8 cellular contexts compared by ENCODE assay signal in the genomic region with DNA sequence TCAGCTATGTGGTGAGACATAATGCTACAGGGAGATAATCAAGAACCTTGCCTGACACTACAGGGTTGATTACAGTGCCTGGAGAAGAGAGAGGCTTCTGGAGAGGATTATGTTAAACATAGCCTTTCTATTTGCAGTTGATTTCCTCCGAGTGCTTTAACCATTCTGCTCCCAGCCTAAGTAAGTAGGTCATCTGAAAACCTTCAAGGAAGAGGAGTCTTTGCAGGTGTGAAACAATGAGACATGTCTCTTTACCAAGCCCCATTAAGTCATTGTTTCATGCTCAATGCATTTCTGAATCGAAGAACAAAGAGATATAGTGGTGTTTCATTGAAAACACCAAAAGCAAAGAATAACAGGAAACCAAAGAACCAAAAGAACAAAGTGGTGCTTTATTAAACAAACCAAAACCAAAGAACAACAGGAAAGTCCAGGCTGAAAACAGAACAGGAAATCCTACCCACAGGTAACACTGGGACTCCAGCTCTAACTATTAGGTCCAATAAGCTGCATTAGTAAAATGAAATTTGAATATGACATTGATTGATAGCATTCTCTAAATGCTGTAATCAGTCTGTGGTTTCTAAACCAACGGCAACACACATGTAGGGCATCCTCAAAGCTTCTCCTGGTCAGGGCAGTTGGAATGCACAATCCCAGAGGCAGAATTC.
A peak's percentile ranks its signal among the peaks of the same experiment; 100 is the strongest.
DNase-seq lines count a peak whose midpoint lies in the region; ATAC-seq and TF ChIP-seq lines count a peak whose summit lies in the region.

No MANE protein-coding gene starts in this region.

- H3K79me2 ChIP-seq in SK-N-SH (ENCODE audit: insufficient read depth), result no peaks in the 10 kb centered on the region

- H3K36me3 ChIP-seq in SK-N-SH (replicated peaks in 1 of 2; ENCODE audit: control insufficient read depth in 1 of 2, insufficient read depth in 2 of 2, low read length in 1 of 2), result no peaks in the 10 kb centered on the region

- no peak overlapping the region for H3K4me3 ChIP-seq in SK-N-SH (ENCODE audit: low read depth in 2 of 2, low read length in 1 of 2)

- 57% methylated on average over 3 of the region's 3 CpGs for WGBS in SK-N-SH (ENCODE audit: low lambda C conversion rate)

- no peak overlapping the region for H3K27ac ChIP-seq in SK-N-SH (ENCODE audit: low read depth in 2 of 2, low read length in 1 of 2)

- peaks cover 36% of the 10 kb centered on the region for H3K4me1 Mint-ChIP-seq in nephron progenitor cell

- no peak for TF ChIP-seq EP300 in SK-N-SH (IDR thresholded peaks at IDR 0.05; ENCODE audit: borderline replicate concordance in 1 of 2, low read depth in 1 of 2, low read length in 1 of 2)

- no peak for TF ChIP-seq RAD21 in SK-N-SH (IDR thresholded peaks at IDR 0.05; ENCODE audit: low read length)

- DNase-seq in SK-N-SH (no peak), nephron progenitor cell (no peak), DMS114 treated with DMSO at 0.1 percent for 48 hours (lab: John Stamatoyannopoulos, UW; ENCODE audit: unreplicated experiment) (no peak), ureter (ENCODE audit: low spot score) (no peak), NCI-H345 treated with DMSO at 0.1 percent for 48 hours (lab: John Stamatoyannopoulos, UW; ENCODE audit: unreplicated experiment) (no peak)
- no peak for DNase-seq in stimulated activated CD4-positive, alpha-beta T cell treated with anti-CD3 and anti-CD28 coated beads, Interleukin-1b, Interleukin-23, amount 100 ng/mL, for 48 hours

- no peak for TF ChIP-seq CTCF in SK-N-SH (IDR thresholded peaks at IDR 0.05)
- no peak for TF ChIP-seq CTCF in nephron progenitor cell (IDR thresholded peaks at IDR 0.05)

- no peak overlapping the region for H2AFZ ChIP-seq in SK-N-SH (ENCODE audit: low read depth)

- peak overlapping the region; percentile 27 for H3K27ac Mint-ChIP-seq in nephron progenitor cell

- no peaks in the 10 kb centered on the region for H3K27me3 ChIP-seq in SK-N-SH (ENCODE audit: insufficient read depth)

- ATAC-seq in GM19351 (IDR thresholded peaks at IDR 0.05; ENCODE audit: unreplicated experiment) (peak; percentile 79), HG03108 (IDR thresholded peaks at IDR 0.05; ENCODE audit: unreplicated experiment) (peak; percentile 81)

- H3K9me2 ChIP-seq in SK-N-SH, result no peaks in the 10 kb centered on the region

- no peak overlapping the region for H3K9ac ChIP-seq in SK-N-SH

- H3K9me3 Mint-ChIP-seq in nephron progenitor cell, result no peaks in the 10 kb centered on the region

- no peaks in the 10 kb centered on the region for H3K9me3 ChIP-seq in SK-N-SH

- no peaks in the 10 kb centered on the region for H4K20me1 ChIP-seq in SK-N-SH (ENCODE audit: insufficient read depth)

- no peak overlapping the region for H3K4me3 Mint-ChIP-seq in nephron progenitor cell

- no peaks in the 10 kb centered on the region for H3F3A ChIP-seq in SK-N-SH (replicated peaks; ENCODE audit: insufficient read depth)

- no peaks in the 10 kb centered on the region; a peak in 1 of 4 replicates for H3K4me1 ChIP-seq in SK-N-SH (ENCODE audit: control insufficient read depth in 1 of 2, insufficient read depth in 2 of 2, low read depth in 1 of 2, low read length in 1 of 2)

- no peaks in the 10 kb centered on the region for H3K36me3 Mint-ChIP-seq in nephron progenitor cell (ENCODE audit: low read depth)

- no peaks in the 10 kb centered on the region for H3K27me3 Mint-ChIP-seq in nephron progenitor cell (ENCODE audit: low read depth, poor library complexity)

- CTCF ChIA-PET in SK-N-SH (lab: Yijun Ruan, JAX), result interaction anchor here (0.6 to 0.8 kb wide), 2 partner anchors 9 to 128 kb away, joined by 3 read pairs; no protein-coding TSS in a partner anchor

- no peak overlapping the region for H3K4me2 ChIP-seq in SK-N-SH

- POLR2A ChIA-PET in SK-N-SH (lab: Yijun Ruan, JAX), result no interaction called here

TF ChIP-seq in SK-N-SH, 30 proteins besides CTCF, POLR2A, EP300 and RAD21:
- no peak for TF ChIP-seq MEF2A (IDR thresholded peaks at IDR 0.05; ENCODE audit: borderline replicate concordance, low read depth)
- TF ChIP-seq, protein P1, sequence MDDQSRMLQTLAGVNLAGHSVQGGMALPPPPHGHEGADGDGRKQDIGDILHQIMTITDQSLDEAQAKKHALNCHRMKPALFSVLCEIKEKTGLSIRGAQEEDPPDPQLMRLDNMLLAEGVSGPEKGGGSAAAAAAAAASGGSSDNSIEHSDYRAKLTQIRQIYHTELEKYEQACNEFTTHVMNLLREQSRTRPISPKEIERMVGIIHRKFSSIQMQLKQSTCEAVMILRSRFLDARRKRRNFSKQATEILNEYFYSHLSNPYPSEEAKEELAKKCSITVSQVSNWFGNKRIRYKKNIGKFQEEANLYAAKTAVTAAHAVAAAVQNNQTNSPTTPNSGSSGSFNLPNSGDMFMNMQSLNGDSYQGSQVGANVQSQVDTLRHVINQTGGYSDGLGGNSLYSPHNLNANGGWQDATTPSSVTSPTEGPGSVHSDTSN (IDR thresholded peaks at IDR 0.05), result 0 out of 2 replicates have a peak, but pooled peaks have one; percentile 23
- TF ChIP-seq, protein P2, sequence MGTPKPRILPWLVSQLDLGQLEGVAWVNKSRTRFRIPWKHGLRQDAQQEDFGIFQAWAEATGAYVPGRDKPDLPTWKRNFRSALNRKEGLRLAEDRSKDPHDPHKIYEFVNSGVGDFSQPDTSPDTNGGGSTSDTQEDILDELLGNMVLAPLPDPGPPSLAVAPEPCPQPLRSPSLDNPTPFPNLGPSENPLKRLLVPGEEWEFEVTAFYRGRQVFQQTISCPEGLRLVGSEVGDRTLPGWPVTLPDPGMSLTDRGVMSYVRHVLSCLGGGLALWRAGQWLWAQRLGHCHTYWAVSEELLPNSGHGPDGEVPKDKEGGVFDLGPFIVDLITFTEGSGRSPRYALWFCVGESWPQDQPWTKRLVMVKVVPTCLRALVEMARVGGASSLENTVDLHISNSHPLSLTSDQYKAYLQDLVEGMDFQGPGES (IDR thresholded peaks at IDR 0.05; ENCODE audit: low read depth, low read length), result no peak
